8 cellular contexts compared by ENCODE assay signal in genomic region chr19:29858000-29858596, GRCh38. TPM values are rescaled to one million over a fixed set of nuclear protein-coding genes. Genes with fewer than 3 reads are reported as not detected.
DNase-seq lines count a peak whose midpoint lies in the region; ATAC-seq and TF ChIP-seq lines count a peak whose summit lies in the region.

No MANE protein-coding gene starts in this region.

- no peaks in the 10 kb centered on the region for H3K9me2 ChIP-seq in OCI-LY1 (ENCODE audit: low read depth, low read length)

- H3K4me3 Mint-ChIP-seq in memory B cell = no peak overlapping the region

- H3K4me3 ChIP-seq in OCI-LY1 (ENCODE audit: low read depth, low read length, poor library complexity, severe bottlenecking) (no peak overlapping the region), body of pancreas (no peak overlapping the region)

- H3F3A ChIP-seq in OCI-LY1 (ENCODE audit: insufficient read depth, low read length) = no peaks in the 10 kb centered on the region

- no peak overlapping the region for H3K9ac ChIP-seq in OCI-LY1 (ENCODE audit: low read length)

- H3K27me3 ChIP-seq in OCI-LY1 (ENCODE audit: insufficient read depth, low read length) (peaks cover 3% of the 10 kb centered on the region; the same call in 1 of the 2 replicates), body of pancreas (no peaks in the 10 kb centered on the region)

- 12 to 15% methylated on average over 6 to 9 of the region's 9 CpGs for WGBS in body of pancreas, 2 donors

- H3K36me3 ChIP-seq in OCI-LY1 (ENCODE audit: insufficient read depth, low read length) (no peaks in the 10 kb centered on the region), body of pancreas (replicated peaks in 1 of 2; ENCODE audit: insufficient read depth in 1 of 2, low read depth in 2 of 2) (no peaks in the 10 kb centered on the region)

- no peak for TF ChIP-seq POLR2A in body of pancreas (IDR thresholded peaks at IDR 0.05)

- H4K20me1 ChIP-seq in OCI-LY1 (ENCODE audit: insufficient read depth, low read length) = no peaks in the 10 kb centered on the region

- peak; percentile 12 for DNase-seq in NK-92 treated with Interleukin-12 subunit alpha and Interleukin-12 subunit beta, amount 100 ng/mL, for 24 hours (lab: John Stamatoyannopoulos, UW)
- DNase-seq in NK-92 (lab: John Stamatoyannopoulos, UW; ENCODE audit: unreplicated experiment) (no peak), body of pancreas (peak; percentile 53 to 61 (median 55)), memory B cell (ENCODE audit: low spot score in 2 of 2) (peak in 1 of 2 donors; percentile 45), NCI-H2029 treated with DMSO at 0.1 percent for 48 hours (lab: John Stamatoyannopoulos, UW) (no peak)

- H3K27ac ChIP-seq in OCI-LY1 (ENCODE audit: low read depth, low read length, poor library complexity, severe bottlenecking) (no peak overlapping the region), body of pancreas (no peak overlapping the region)

- intact Hi-C loops in body of pancreas (cut with DNase I) = no loop called here

- no peaks in the 10 kb centered on the region for H3K36me3 Mint-ChIP-seq in memory B cell

- H3K4me1 ChIP-seq in OCI-LY1 (ENCODE audit: insufficient read depth, low read length, severe bottlenecking) (no peaks in the 10 kb centered on the region), body of pancreas (peaks cover 3% of the 10 kb centered on the region)

- peak; percentile 70 for ATAC-seq in body of pancreas
- ATAC-seq in memory B cell (ENCODE audit: low read depth) = peak; percentile 84
- no peak for ATAC-seq in GM21381 (IDR thresholded peaks at IDR 0.05; ENCODE audit: unreplicated experiment)
- no peak for ATAC-seq in HG02870 (IDR thresholded peaks at IDR 0.05; ENCODE audit: unreplicated experiment)

- H2AFZ ChIP-seq in OCI-LY1 (ENCODE audit: low read length) = no peak overlapping the region

- no peaks in the 10 kb centered on the region for H3K4me1 Mint-ChIP-seq in memory B cell

- H3K27ac Mint-ChIP-seq in memory B cell = no peak overlapping the region

- no peak overlapping the region for H3K4me2 ChIP-seq in OCI-LY1 (ENCODE audit: low read length)

- peaks cover 9% of the 10 kb centered on the region for H3K27me3 Mint-ChIP-seq in memory B cell

- H3K9me3 ChIP-seq in OCI-LY1 (ENCODE audit: low read length) (no peaks in the 10 kb centered on the region), body of pancreas (no peaks in the 10 kb centered on the region)

- H3K79me2 ChIP-seq in OCI-LY1 (ENCODE audit: insufficient read depth, low read length) = no peaks in the 10 kb centered on the region

- H3K9me3 Mint-ChIP-seq in memory B cell = no peaks in the 10 kb centered on the region

- TF ChIP-seq CTCF in OCI-LY1 (IDR thresholded peaks at IDR 0.05; ENCODE audit: low read length) (peak; percentile 70), body of pancreas (IDR thresholded peaks at IDR 0.05) (peak; percentile 56 to 68 (median 57))

RNA-seq across cellular contexts. Expression of gene CCNE1, which starts 46.3 kb away (rescaled TPM):
- total RNA-seq in body of pancreas = not detected

Comparison
In these comparisons a context has a peak if more than half of its experiments do, and no peak if none do; other contexts are left out.
1. DNase-seq: peak in NK-92 treated with Interleukin-12 subunit alpha and Interleukin-12 subunit beta, amount 100 ng/mL, for 24 hours (single experiment) and body of pancreas (4 of 4); none in NK-92 (single experiment) and NCI-H2029 treated with DMSO at 0.1 percent for 48 hours (single experiment).
2. ATAC-seq: peak in body of pancreas (single experiment) and memory B cell (single experiment); none in GM21381 (single experiment) and HG02870 (single experiment).